Comparison of ENCODE assay signal across 8 cellular contexts in the genomic region with DNA sequence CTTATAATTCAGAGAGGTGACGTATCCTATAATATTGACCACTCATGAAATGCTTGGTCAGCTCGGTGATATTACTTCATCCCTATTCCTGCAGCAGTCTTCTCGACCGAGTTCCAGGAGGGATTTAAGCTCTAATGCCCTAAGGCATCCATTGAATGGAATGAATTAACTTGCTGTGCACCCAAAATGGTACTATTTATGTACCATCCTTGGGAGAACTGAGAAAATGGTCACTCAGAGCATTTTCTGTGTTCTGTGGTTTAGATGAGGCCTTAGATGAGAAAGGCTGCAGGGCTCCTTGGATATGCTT. TPM values are rescaled to one million over a fixed set of nuclear protein-coding genes. Genes with fewer than 3 reads are reported as not detected.
DNase-seq lines count a peak whose midpoint lies in the region; ATAC-seq and TF ChIP-seq lines count a peak whose summit lies in the region.

No MANE protein-coding gene starts in this region.

- peak overlapping the region; percentile 96 for H3K4me3 Mint-ChIP-seq in effector memory CD8-positive, alpha-beta T cell
- peak overlapping the region; percentile 88 for H3K4me3 Mint-ChIP-seq in nephron progenitor cell

- H3K27ac Mint-ChIP-seq in effector memory CD8-positive, alpha-beta T cell, result peak overlapping the region; percentile 99 to 100
- H3K27ac Mint-ChIP-seq in nephron progenitor cell, result peak overlapping the region; percentile 100

- no peaks in the 10 kb centered on the region for H3K9me3 ChIP-seq in MM.1S (replicated peaks; ENCODE audit: insufficient read depth, low read length)

- TF ChIP-seq CTCF in BJ (IDR thresholded peaks at IDR 0.05; ENCODE audit: insufficient read depth, low read depth, low read length) (no peak), MM.1S (IDR thresholded peaks at IDR 0.05; ENCODE audit: low read length) (no peak), nephron progenitor cell (IDR thresholded peaks at IDR 0.05) (no peak)

- DNase-seq in BJ (ENCODE audit: low read depth) (no peak), MM.1S (peak; percentile 7), nephron progenitor cell (no peak), GOT3 (lab: John Stamatoyannopoulos, UW) (no peak), NOMO-1 (lab: John Stamatoyannopoulos, UW; ENCODE audit: unreplicated experiment in 2 of 2) (no peak), NCI-H524 (lab: John Stamatoyannopoulos, UW) (no peak)
- DNase-seq in effector memory CD8-positive, alpha-beta T cell, result no peak

- H3K9me3 Mint-ChIP-seq in effector memory CD8-positive, alpha-beta T cell, result no peaks in the 10 kb centered on the region
- no peaks in the 10 kb centered on the region for H3K9me3 Mint-ChIP-seq in nephron progenitor cell

- H2AFZ ChIP-seq in MM.1S (ENCODE audit: low read length), result peak overlapping the region; percentile 95; the same call in 1 of the 2 replicates

- POLR2A ChIA-PET in BJ (lab: Charles Lee), result no interaction called here

- peak overlapping the region; percentile 92 for H3K4me2 ChIP-seq in MM.1S (ENCODE audit: low read depth, low read length)

- no peak for ATAC-seq in effector memory CD8-positive, alpha-beta T cell (replicated peaks)
- ATAC-seq in GM21786 (IDR thresholded peaks at IDR 0.05; ENCODE audit: unreplicated experiment), result no peak

- H3K4me3 ChIP-seq in BJ (ENCODE audit: low read depth, low read length) (peak overlapping the region; percentile 76), MM.1S (ENCODE audit: low read length) (peak overlapping the region; percentile 94)

- CTCF ChIA-PET in BJ (lab: Yijun Ruan, JAX), result interaction anchor here (0.7 to 3.5 kb wide), 9 partner anchors 14 to 424 kb away, joined by 3 to 20 read pairs (median 4); no protein-coding TSS in a partner anchor

- peaks cover 23 to 30% of the 10 kb centered on the region in 2 donors for H3K4me1 Mint-ChIP-seq in effector memory CD8-positive, alpha-beta T cell (ENCODE audit: low read depth in 2 of 2)
- peaks cover 30% of the 10 kb centered on the region for H3K4me1 Mint-ChIP-seq in nephron progenitor cell

- no peaks in the 10 kb centered on the region for H3F3A ChIP-seq in MM.1S (ENCODE audit: insufficient read depth, low read length)

- H3K27me3 ChIP-seq in BJ (ENCODE audit: control insufficient read depth, insufficient read depth, low read length) (no peaks in the 10 kb centered on the region), MM.1S (replicated peaks; ENCODE audit: insufficient read depth, low read length) (no peaks in the 10 kb centered on the region)

- peaks cover 17% of the 10 kb centered on the region for H3K4me1 ChIP-seq in MM.1S (ENCODE audit: low read length)

- peaks cover 23% of the 10 kb centered on the region for H3K36me3 Mint-ChIP-seq in effector memory CD8-positive, alpha-beta T cell (ENCODE audit: insufficient read depth)
- peaks cover 20% of the 10 kb centered on the region for H3K36me3 Mint-ChIP-seq in nephron progenitor cell (ENCODE audit: low read depth)

- peaks cover 70% of the 10 kb centered on the region for H3K79me2 ChIP-seq in MM.1S (ENCODE audit: low read length)

- H3K9ac ChIP-seq in MM.1S (ENCODE audit: low read length), result peak overlapping the region; percentile 98

- H3K36me3 ChIP-seq in BJ (ENCODE audit: control insufficient read depth, insufficient read depth, low read length) (no peaks in the 10 kb centered on the region), MM.1S (replicated peaks; ENCODE audit: insufficient read depth, low read length) (no peaks in the 10 kb centered on the region; the same call in 1 of the 2 replicates)

- H3K27ac ChIP-seq in MM.1S (ENCODE audit: low read length), result peak overlapping the region; percentile 94; the same call in 1 of the 2 replicates

- H3K27me3 Mint-ChIP-seq in effector memory CD8-positive, alpha-beta T cell, result peaks cover 1 to 5% of the 10 kb centered on the region in 2 donors
- H3K27me3 Mint-ChIP-seq in nephron progenitor cell (ENCODE audit: low read depth, poor library complexity), result peaks cover 3% of the 10 kb centered on the region

- H3K9me2 ChIP-seq in MM.1S (replicated peaks; ENCODE audit: insufficient read depth, low read length), result no peaks in the 10 kb centered on the region

- no peaks in the 10 kb centered on the region for H4K20me1 ChIP-seq in MM.1S (ENCODE audit: insufficient read depth, low read length)

RNA-seq across cellular contexts. Expression of a gene that starts 0.6 kb away (rescaled TPM):
- polyA plus RNA-seq in BJ (2011; rRNA removed), result 12.4 and 18.8 TPM in 2 replicates
- polyA minus RNA-seq in BJ (2011; rRNA and poly(A)+ RNA removed), result 7.3 and 8.4 TPM in 2 replicates

RNA-seq across cellular contexts. Expression of a gene that starts 47.0 kb away (rescaled TPM):
- 40.6 and 47.5 TPM in 2 replicates for polyA plus RNA-seq in BJ (2011; rRNA removed)
- 18.1 and 29.7 TPM in 2 replicates for polyA minus RNA-seq in BJ (2011; rRNA and poly(A)+ RNA removed)
